In genomic region chr2:241858206-241859016, GRCh38 we compare ENCODE assay signal across 9 cellular contexts. TPM values are rescaled to one million over a fixed set of nuclear protein-coding genes. Genes with fewer than 3 reads are reported as not detected.
DNase-seq lines count a peak whose midpoint lies in the region; ATAC-seq, FAIRE-seq and TF ChIP-seq lines count a peak whose summit lies in the region.
"Had no signal": no experiment of that assay in that cellular context is flagged by ENCODE, and none has a peak within 500 bp of the region (broad histone marks: within the 10 kb centered on the region; RNA-seq: fewer than 3 reads in every experiment).

Gene PDCD1, minus strand, starts transcription at chr2:241858894. Its CDS starts 56 bp downstream, at chr2:241858838.

- no peaks in the 10 kb centered on the region for H3K9me3 ChIP-seq in CD4-positive, alpha-beta T cell (ENCODE audit: control insufficient read depth, low read length)
- H3K9me3 ChIP-seq in endothelial cell of umbilical vein (replicated peaks; ENCODE audit: control insufficient read depth, insufficient read depth, low read length), result no peaks in the 10 kb centered on the region

- peaks cover 35% of the 10 kb centered on the region for H3K4me1 Mint-ChIP-seq in CD4-positive, alpha-beta T cell (ENCODE audit: low read depth)
- H3K4me1 Mint-ChIP-seq in GM23338, result peaks cover 9% of the 10 kb centered on the region
- peaks cover 46% of the 10 kb centered on the region for H3K4me1 Mint-ChIP-seq in activated CD4-positive, alpha-beta T cell treated with anti-CD3 and anti-CD28 coated beads, Interleukin-2, amount 10 ng/mL, durations not matched to agents 24 days and 14 days

- TF ChIP-seq POLR2A in endothelial cell of umbilical vein (IDR thresholded peaks at IDR 0.05; ENCODE audit: low read depth, low read length), result no peak

- no peaks in the 10 kb centered on the region for H3K9me2 ChIP-seq in GM23338 (ENCODE audit: insufficient read depth)

- H3K79me2 ChIP-seq in GM23338 (replicated peaks; ENCODE audit: insufficient read depth) (no peaks in the 10 kb centered on the region), endothelial cell of umbilical vein (ENCODE audit: control insufficient read depth, insufficient read depth, low read length) (no peaks in the 10 kb centered on the region)

- H3K4me2 ChIP-seq in GM23338 (no peak within 1 kb of the TSS), endothelial cell of umbilical vein (ENCODE audit: insufficient read depth, low read length) (peak within 1 kb of the TSS; percentile 30)

- H3K27ac Mint-ChIP-seq in CD4-positive, alpha-beta T cell, result peak within 1 kb of the TSS; percentile 81
- H3K27ac Mint-ChIP-seq in GM23338, result no peak within 1 kb of the TSS
- H3K27ac Mint-ChIP-seq in activated CD4-positive, alpha-beta T cell treated with anti-CD3 and anti-CD28 coated beads, Interleukin-2, amount 10 ng/mL, durations not matched to agents 24 days and 14 days, result peak within 1 kb of the TSS; percentile 91

- H3K4me3 Mint-ChIP-seq in CD4-positive, alpha-beta T cell, result peak within 1 kb of the TSS; percentile 87
- H3K4me3 Mint-ChIP-seq in GM23338, result no peak within 1 kb of the TSS
- peak within 1 kb of the TSS; percentile 89 for H3K4me3 Mint-ChIP-seq in activated CD4-positive, alpha-beta T cell treated with anti-CD3 and anti-CD28 coated beads, Interleukin-2, amount 10 ng/mL, durations not matched to agents 24 days and 14 days

- POLR2A ChIA-PET in CD4-positive, alpha-beta T cell (lab: Charles Lee), result no interaction called here
- POLR2A ChIA-PET in endothelial cell of umbilical vein (lab: Charles Lee), result no interaction called here

- no peaks in the 10 kb centered on the region for H3K27me3 ChIP-seq in CD4-positive, alpha-beta T cell (ENCODE audit: control insufficient read depth, insufficient read depth, low read length)
- H3K27me3 ChIP-seq in GM23338 (ENCODE audit: insufficient read depth), result no peaks in the 10 kb centered on the region
- H3K27me3 ChIP-seq in endothelial cell of umbilical vein (ENCODE audit: control insufficient read depth in 2 of 2, insufficient read depth in 2 of 2, low read length in 2 of 2), result peaks cover 0 to 2% of the 10 kb centered on the region in 2 experiments

- H3K9me1 ChIP-seq in endothelial cell of umbilical vein (replicated peaks; ENCODE audit: control insufficient read depth, extremely low read depth, insufficient read depth, low read length), result no peaks in the 10 kb centered on the region

- H4K20me1 ChIP-seq in GM23338 (replicated peaks; ENCODE audit: insufficient read depth) (no peaks in the 10 kb centered on the region), endothelial cell of umbilical vein (replicated peaks; ENCODE audit: control insufficient read depth, extremely low read depth, insufficient read depth, low read length) (no peaks in the 10 kb centered on the region)

- H3K9me3 Mint-ChIP-seq in CD4-positive, alpha-beta T cell, result no peaks in the 10 kb centered on the region
- H3K9me3 Mint-ChIP-seq in GM23338, result no peaks in the 10 kb centered on the region; the same call in 2 of the 3 replicates
- H3K9me3 Mint-ChIP-seq in activated CD4-positive, alpha-beta T cell treated with anti-CD3 and anti-CD28 coated beads, Interleukin-2, amount 10 ng/mL, durations not matched to agents 24 days and 14 days, result peaks cover 4% of the 10 kb centered on the region

- no peak for TF ChIP-seq CTCF in CD4-positive, alpha-beta T cell (IDR thresholded peaks at IDR 0.05)
- TF ChIP-seq CTCF in GM23338 (conservative IDR thresholded peaks at IDR 0.05; ENCODE audit: low read depth in 2 of 2) (no peak), endothelial cell of umbilical vein (IDR thresholded peaks at IDR 0.05; ENCODE audit: extremely low read depth in 1 of 2, insufficient read depth in 1 of 2, low read depth in 1 of 2, low read length in 2 of 2) (no peak)

- intact Hi-C loops in CD4-positive, alpha-beta T cell (cut with DNase I, micrococcal nuclease), result loop anchor here in 1 of 2 experiments (5.0 kb wide), 1 partner anchor 121 kb away; no protein-coding TSS in a partner anchor
- intact Hi-C loops in activated CD4-positive, alpha-beta T cell treated with anti-CD3 and anti-CD28 coated beads, Interleukin-2, amount 10 ng/mL, durations not matched to agents 24 days and 14 days (cut with micrococcal nuclease), result loop anchor here (1.0 to 2.0 kb wide), 2 partner anchors 14 to 22 kb away; no protein-coding TSS in a partner anchor
- intact Hi-C loops in endothelial cell of umbilical vein (cut with micrococcal nuclease), result no loop called here
- intact Hi-C loops in sciatic nerve (cut with DNase I), result no loop called here

- H3K4me1 ChIP-seq in GM23338 (ENCODE audit: insufficient read depth), result peaks cover 7% of the 10 kb centered on the region; the same call in 1 of the 2 replicates
- no peaks in the 10 kb centered on the region for H3K4me1 ChIP-seq in endothelial cell of umbilical vein (ENCODE audit: control insufficient read depth, extremely low read depth, insufficient read depth, low read length)

- no peaks in the 10 kb centered on the region for H3K36me3 Mint-ChIP-seq in CD4-positive, alpha-beta T cell (ENCODE audit: low read depth)
- no peaks in the 10 kb centered on the region; the same call in 2 of the 3 replicates for H3K36me3 Mint-ChIP-seq in GM23338 (ENCODE audit: low read depth)
- H3K36me3 Mint-ChIP-seq in activated CD4-positive, alpha-beta T cell treated with anti-CD3 and anti-CD28 coated beads, Interleukin-2, amount 10 ng/mL, durations not matched to agents 24 days and 14 days (ENCODE audit: low read depth), result peaks cover 13% of the 10 kb centered on the region

- no peak for FAIRE-seq in endothelial cell of umbilical vein (lab: Jason Lieb, UNC)

- no TSS peak for BruUV-seq in endothelial cell of umbilical vein (replicated peaks; lab: Mats Ljungman, UMichigan)

- H3K36me3 ChIP-seq in GM23338 (ENCODE audit: insufficient read depth) (no peaks in the 10 kb centered on the region), endothelial cell of umbilical vein (ENCODE audit: control insufficient read depth in 2 of 2, extremely low read depth in 1 of 2, insufficient read depth in 2 of 2, low read length in 2 of 2) (no peaks in the 10 kb centered on the region)

- dilution Hi-C loops in endothelial cell of umbilical vein (cut with MboI; ENCODE audit: extremely low pct_ligation_motif_present, low sequenced_read_pairs), result no loop called here

- H2AFZ ChIP-seq in GM23338 (0 out of 2 replicates have a peak within 1 kb of the TSS, but pooled peaks have one; percentile 14), endothelial cell of umbilical vein (ENCODE audit: low read depth, low read length) (peak within 1 kb of the TSS; percentile 50)

- no peak within 1 kb of the TSS for H3K9ac ChIP-seq in endothelial cell of umbilical vein (replicated peaks; ENCODE audit: extremely low read depth, insufficient read depth, low read length)

- H3K27ac ChIP-seq in CD4-positive, alpha-beta T cell (ENCODE audit: low read depth, low read length), result no peak within 1 kb of the TSS
- H3K27ac ChIP-seq in GM23338 (ENCODE audit: low read depth) (no peak within 1 kb of the TSS), endothelial cell of umbilical vein (ENCODE audit: insufficient read depth, low read depth, low read length) (no peak within 1 kb of the TSS)
- H3K27ac ChIP-seq: epithelial cell of prostate had no signal

- peak; percentile 72 for ATAC-seq in CD4-positive, alpha-beta T cell (ENCODE audit: poor library complexity)
- ATAC-seq in GM23338, result peak; percentile 79
- peak; percentile 7 for ATAC-seq in sciatic nerve

- 0 out of 2 replicates have a peak, but pooled peaks cover 4% of the 10 kb centered on the region for H3F3A ChIP-seq in GM23338 (replicated peaks; ENCODE audit: low read depth)

- peak in 6 of 10 experiments; percentile 45 to 61 (median 52) for DNase-seq in CD4-positive, alpha-beta T cell
- DNase-seq in GM23338 (ENCODE audit: low spot score) (peak; percentile 66), endothelial cell of umbilical vein (ENCODE audit: low read depth, low spot score) (no peak), sciatic nerve (ENCODE audit: low spot score) (no peak), NOMO-1 (lab: John Stamatoyannopoulos, UW; ENCODE audit: unreplicated experiment in 2 of 2) (no peak), SIG-M5 (lab: John Stamatoyannopoulos, UW) (no peak), midbrain (lab: John Stamatoyannopoulos, UW) (no peak)
- DNase-seq in activated CD4-positive, alpha-beta T cell treated with anti-CD3 and anti-CD28 coated beads, Interleukin-2, amount 10 ng/mL, durations not matched to agents 24 days and 14 days, result peak; percentile 89

- CTCF ChIA-PET in CD4-positive, alpha-beta T cell (lab: Charles Lee), result interaction anchor here (1.0 kb wide), 1 partner anchor 10 kb away, joined by 4 read pairs; no protein-coding TSS in a partner anchor
- CTCF ChIA-PET in endothelial cell of umbilical vein (lab: Charles Lee), result no interaction called here

- no peak within 1 kb of the TSS for H3K4me3 ChIP-seq in GM23338
- no peak within 1 kb of the TSS for H3K4me3 ChIP-seq in endothelial cell of umbilical vein (replicated peaks in 1 of 3; ENCODE audit: insufficient read depth in 1 of 3, low read depth in 1 of 3, low read length in 3 of 3)

- peaks cover 22% of the 10 kb centered on the region for H3K27me3 Mint-ChIP-seq in CD4-positive, alpha-beta T cell
- peaks cover 10% of the 10 kb centered on the region for H3K27me3 Mint-ChIP-seq in GM23338 (ENCODE audit: insufficient read depth, low read depth, poor library complexity)
- H3K27me3 Mint-ChIP-seq in activated CD4-positive, alpha-beta T cell treated with anti-CD3 and anti-CD28 coated beads, Interleukin-2, amount 10 ng/mL, durations not matched to agents 24 days and 14 days, result no peaks in the 10 kb centered on the region

TF ChIP-seq in GM23338, 12 proteins besides CTCF, POLR2A, EP300 and RAD21 (continues in another document):
- TF ChIP-seq JUNB (IDR thresholded peaks at IDR 0.05; ENCODE audit: unreplicated experiment), result no peak
- no peak for TF ChIP-seq ZNF114 (CRISPR knock-in tag; IDR thresholded peaks at IDR 0.05)

TF ChIP-seq in endothelial cell of umbilical vein, 7 proteins besides CTCF, POLR2A, EP300 and RAD21 (continues in another document):
- no peak for TF ChIP-seq EZH2 (IDR thresholded peaks at IDR 0.05; ENCODE audit: borderline replicate concordance, low read depth, low read length, severe bottlenecking)

RNA-seq across cellular contexts. Expression of gene PDCD1, which starts in this region (rescaled TPM):
- total RNA-seq in CD4-positive, alpha-beta T cell, result 10 to 100 TPM in 1 of 2 experiments, 1 to 10 TPM in 1; 9.5 to 11.4 TPM
- total RNA-seq in GM23338 (2014; rRNA removed; shearing (Covaris generic)), result 0.38 and 1.8 TPM in 2 replicates
- polyA plus RNA-seq in GM23338 (2016; fragmentation: Nextera tagmentation; extraction: Ambion mirVana), result 0.23 and 0.34 TPM in 2 replicates
- total RNA-seq in activated CD4-positive, alpha-beta T cell treated with anti-CD3 and anti-CD28 coated beads, Interleukin-2, amount 10 ng/mL, durations not matched to agents 24 days and 14 days, result 79.6 and 83.3 TPM in 2 replicates
- total RNA-seq in endothelial cell of umbilical vein, result not detected in 2 replicates
- polyA plus RNA-seq in endothelial cell of umbilical vein, result not detected in 2 replicates
- not detected in 2 replicates for polyA plus RNA-seq in endothelial cell of umbilical vein (2011; cell fraction: cytosol; rRNA removed)
- polyA plus RNA-seq in endothelial cell of umbilical vein (2011; cell fraction: nucleus; rRNA removed), result not detected in 2 replicates
- not detected in 2 replicates for polyA plus RNA-seq in endothelial cell of umbilical vein (2012)
- not detected in 2 replicates for polyA minus RNA-seq in endothelial cell of umbilical vein
- not detected for polyA minus RNA-seq in endothelial cell of umbilical vein (2011; cell fraction: cytosol; rRNA and poly(A)+ RNA removed)
- not detected in 2 replicates for polyA minus RNA-seq in endothelial cell of umbilical vein (2011; cell fraction: nucleus; rRNA and poly(A)+ RNA removed)
- 0.27 TPM for total RNA-seq in sciatic nerve

Comparison
In these comparisons a context has a peak if more than half of its experiments do, and no peak if none do; other contexts are left out.
1. Peak in ATAC-seq in sciatic nerve; RNA of the gene not detected or under 1 TPM.
2. ATAC-seq: peak in every context shown above with its lines; median percentile 79 in GM23338; 72 in CD4-positive, alpha-beta T cell; 7 in sciatic nerve.
3. DNase-seq: peak in CD4-positive, alpha-beta T cell (6 of 10), GM23338 (single experiment) and activated CD4-positive, alpha-beta T cell treated with anti-CD3 and anti-CD28 coated beads, Interleukin-2, amount 10 ng/mL, durations not matched to agents 24 days and 14 days (single experiment); none in endothelial cell of umbilical vein (single experiment), sciatic nerve (single experiment), NOMO-1 (0 of 2), SIG-M5 (single experiment) and midbrain (single experiment).